In the genomic region with DNA sequence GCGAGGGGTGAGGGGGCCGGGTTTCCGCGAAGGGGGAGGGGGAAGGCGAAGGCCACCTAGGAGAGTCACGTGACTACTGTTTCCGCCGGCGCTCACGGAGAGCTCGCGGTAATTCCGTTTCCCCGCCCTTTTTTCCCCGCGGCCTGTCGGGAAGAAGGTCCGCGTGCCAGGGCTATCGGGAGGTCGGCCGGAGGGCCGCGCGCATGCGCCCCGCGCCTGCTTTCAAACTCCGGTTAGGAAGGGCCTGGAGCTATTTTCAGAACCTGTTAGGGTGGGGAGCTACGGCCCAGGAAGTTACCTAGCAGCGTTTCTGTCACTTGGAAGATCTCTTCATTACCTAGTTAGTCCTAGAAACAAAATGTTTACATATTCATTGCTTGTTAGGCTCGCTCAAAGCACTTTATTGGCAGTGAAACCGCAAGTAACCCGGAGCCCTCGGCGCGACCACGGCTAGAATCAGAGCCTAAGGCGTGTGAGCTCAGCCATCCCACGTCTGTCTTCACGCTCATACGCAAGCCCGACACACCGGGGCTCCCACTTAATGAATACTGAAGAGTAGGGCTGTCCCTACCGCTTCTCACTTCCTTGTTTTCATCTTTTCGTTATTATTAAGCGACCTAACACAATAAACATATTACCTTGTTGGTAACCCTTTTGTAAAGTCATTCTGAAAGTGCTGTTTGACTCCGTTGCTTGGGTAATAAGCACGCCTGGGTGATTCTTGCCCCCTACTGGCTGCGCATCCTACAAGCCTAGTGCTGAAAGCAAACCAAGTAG, we compare ENCODE assay signal across 8 cellular contexts. TPM values are rescaled to one million over a fixed set of nuclear protein-coding genes. Genes with fewer than 3 reads are reported as not detected.
A peak's percentile ranks its signal among the peaks of the same experiment; 100 is the strongest.
DNase-seq lines count a peak whose midpoint lies in the region; ATAC-seq and TF ChIP-seq lines count a peak whose summit lies in the region.

No MANE protein-coding gene starts in this region.

- peak overlapping the region; percentile 49 to 99 for H4K8ac ChIP-seq in IMR-90 (ENCODE audit: low read depth in 2 of 2, low read length in 2 of 2)

- H3K4me3 ChIP-seq in IMR-90 (ENCODE audit: insufficient read depth, low read depth, low read length) (peak overlapping the region; percentile 84), OCI-LY7 (ENCODE audit: low read depth, low read length, poor library complexity, severe bottlenecking) (peak overlapping the region; percentile 83), mucosa of rectum (ENCODE audit: low read length in 2 of 2) (peak overlapping the region; percentile 77 to 91)

- peaks cover 0 to 12% of the 10 kb centered on the region in 2 experiments; a peak in 2 of 4 replicates for H3K79me1 ChIP-seq in IMR-90 (ENCODE audit: low read depth in 1 of 2, low read length in 2 of 2)

- in situ Hi-C loops in IMR-90 (cut with MboI; ENCODE audit: low sequenced_read_pairs) = no loop called here

- H3K18ac ChIP-seq in IMR-90 (ENCODE audit: low read depth, low read length) = peak overlapping the region; percentile 98

- no peaks in the 10 kb centered on the region for H3K9me2 ChIP-seq in OCI-LY7 (ENCODE audit: insufficient read depth, low read length)

- dilution Hi-C loops in IMR-90 (cut with HindIII; ENCODE audit: low sequenced_read_pairs, unreplicated experiment) = no loop called here

- 1% methylated on average over 16 of the region's 50 CpGs; no CpG with 5 or more reads in 1 of the 2 experiments for WGBS in IMR-90 (ENCODE audit: extremely low coverage in 2 of 2, insufficient read length in 1 of 2), 2 experiments

- H3K27ac ChIP-seq in IMR-90 (ENCODE audit: insufficient read depth, low read length) (peak overlapping the region; percentile 100), OCI-LY7 (ENCODE audit: low read depth, low read length, poor library complexity, severe bottlenecking) (peak overlapping the region; percentile 97), mucosa of rectum (ENCODE audit: low read depth in 2 of 2, low read length in 2 of 2) (peak overlapping the region; percentile 94)

- H3K9me3 ChIP-seq in IMR-90 (ENCODE audit: control insufficient read depth, insufficient read depth, low read length) (no peaks in the 10 kb centered on the region), OCI-LY7 (ENCODE audit: low read length) (no peaks in the 10 kb centered on the region), mucosa of rectum (ENCODE audit: control insufficient read depth in 2 of 2, low read length in 2 of 2) (no peaks in the 10 kb centered on the region)

- peak overlapping the region; percentile 100 for H2BK120ac ChIP-seq in IMR-90 (ENCODE audit: low read depth, low read length)

- H3K9ac ChIP-seq in IMR-90 (ENCODE audit: low read depth, low read length) (peak overlapping the region; percentile 93), mucosa of rectum (ENCODE audit: low read depth in 1 of 2, low read length in 2 of 2) (peak overlapping the region; percentile 80 to 82)

- H3K23ac ChIP-seq in IMR-90 (ENCODE audit: low read depth, low read length) = peak overlapping the region; percentile 97

- peak; percentile 55 for TF ChIP-seq RAD21 in IMR-90 (IDR thresholded peaks at IDR 0.05; ENCODE audit: low read length)

- H4K91ac ChIP-seq in IMR-90 (ENCODE audit: insufficient read depth, low read depth, low read length) = peak overlapping the region; percentile 99

- CTCF ChIA-PET in IMR-90 (lab: Yijun Ruan, JAX) (interaction anchor here (0.6 to 1.5 kb wide), 5 partner anchors 9 to 49 kb away, joined by 3 to 5 read pairs (median 4); partner anchors contain the start of gene KMT5A), OCI-LY7 (lab: Charles Lee; ENCODE audit: unreplicated experiment) (interaction anchor here (0.5 to 1.0 kb wide), 3 partner anchors 18 to 1887 kb away, joined by 3 to 4 read pairs (median 3); partner anchors contain the start of gene KMT5A)

- H3K4me2 ChIP-seq in IMR-90 (ENCODE audit: low read depth, low read length) = peak overlapping the region; percentile 90
- peak overlapping the region; percentile 89 for H3K4me2 ChIP-seq in OCI-LY7 (ENCODE audit: low read length)

- H3K36me3 ChIP-seq in IMR-90 (ENCODE audit: control insufficient read depth, insufficient read depth, low read length) = no peaks in the 10 kb centered on the region
- H3K36me3 ChIP-seq in OCI-LY7 (ENCODE audit: insufficient read depth, low read length) = peaks cover 10% of the 10 kb centered on the region
- H3K36me3 ChIP-seq in mucosa of rectum (ENCODE audit: control insufficient read depth in 2 of 2, insufficient read depth in 2 of 2, low read length in 2 of 2) = no peaks in the 10 kb centered on the region

- peaks cover 43% of the 10 kb centered on the region for H3K79me2 ChIP-seq in OCI-LY7 (ENCODE audit: insufficient read depth, low read depth, low read length)

- peak overlapping the region; percentile 98 for H2AK9ac ChIP-seq in IMR-90 (replicated peaks; ENCODE audit: low read depth, low read length, poor library complexity)

- H2AFZ ChIP-seq in IMR-90 (replicated peaks; ENCODE audit: low read length, poor library complexity) = peak overlapping the region; percentile 98
- H2AFZ ChIP-seq in OCI-LY7 (ENCODE audit: low read length) = peak overlapping the region; percentile 97

- H4K20me1 ChIP-seq in IMR-90 (ENCODE audit: insufficient read depth, low read length) = peaks cover 29% of the 10 kb centered on the region
- peaks cover 7% of the 10 kb centered on the region; the same call in 1 of the 2 replicates for H4K20me1 ChIP-seq in OCI-LY7 (ENCODE audit: insufficient read depth, low read length)

- H3K4me1 ChIP-seq in IMR-90 (ENCODE audit: control insufficient read depth, insufficient read depth, low read length) (no peaks in the 10 kb centered on the region), OCI-LY7 (ENCODE audit: insufficient read depth, low read length, poor library complexity, severe bottlenecking) (peaks cover 20% of the 10 kb centered on the region), mucosa of rectum (ENCODE audit: control insufficient read depth in 2 of 2, insufficient read depth in 2 of 2, low read length in 2 of 2) (peaks cover 6 to 11% of the 10 kb centered on the region in 2 donors)

- H3K9me1 ChIP-seq in IMR-90 (ENCODE audit: insufficient read depth, low read length) = 0 out of 2 replicates have a peak, but pooled peaks cover 3% of the 10 kb centered on the region

- no TSS peak for BruUV-seq in IMR-90 (replicated peaks; lab: Mats Ljungman, UMichigan)
- TSS peak; percentile 97 for BruUV-seq in OCI-LY7 (replicated peaks; lab: Mats Ljungman, UMichigan)

- peak overlapping the region; percentile 54 for H2AK5ac ChIP-seq in IMR-90 (ENCODE audit: low read depth, low read length)

- peak; percentile 62 for ATAC-seq in GM21528 (IDR thresholded peaks at IDR 0.05; ENCODE audit: low FRiP score, unreplicated experiment)
- peak; percentile 79 for ATAC-seq in IMR-90 (ENCODE audit: low read depth)

- POLR2A ChIA-PET in IMR-90 (lab: Charles Lee; ENCODE audit: unreplicated experiment) (interaction anchor here (0.6 to 1.0 kb wide), 4 partner anchors 18 to 391 kb away, joined by 3 to 4 read pairs (median 4); partner anchors contain the start of genes KMT5A and MPHOSPH9), OCI-LY7 (lab: Charles Lee) (interaction anchor here (0.7 to 1.7 kb wide), 9 partner anchors 12 to 798 kb away, joined by 3 to 12 read pairs (median 5); partner anchors contain the start of genes KMT5A, MPHOSPH9 and MTRFR)

- peak overlapping the region; percentile 100 for H3K4ac ChIP-seq in IMR-90 (ENCODE audit: low read depth, low read length)

- H3K56ac ChIP-seq in IMR-90 (ENCODE audit: extremely low read depth, insufficient read depth, low read length) = peak overlapping the region; percentile 95

- peak overlapping the region; percentile 96; the same call in 1 of the 3 replicates for H2BK15ac ChIP-seq in IMR-90 (ENCODE audit: low read depth, low read length)

- peak; percentile 45 for TF ChIP-seq POLR2A in IMR-90 (IDR thresholded peaks at IDR 0.05; ENCODE audit: low read depth, low read length)
- peak; percentile 89 for TF ChIP-seq POLR2A in erythroblast (IDR thresholded peaks at IDR 0.05; ENCODE audit: low read length)

- peak overlapping the region; percentile 99 for H3K14ac ChIP-seq in IMR-90 (replicated peaks; ENCODE audit: low read depth, low read length)

- H4K5ac ChIP-seq in IMR-90 (ENCODE audit: low read depth, low read length) = peak overlapping the region; percentile 96

- H3K27me3 ChIP-seq in IMR-90 (ENCODE audit: control insufficient read depth, insufficient read depth, low read length) (no peaks in the 10 kb centered on the region), mucosa of rectum (ENCODE audit: control insufficient read depth in 2 of 2, insufficient read depth in 2 of 2, low read length in 2 of 2) (no peaks in the 10 kb centered on the region)

- intact Hi-C loops in IMR-90 (cut with micrococcal nuclease) (loop anchor here (1.0 to 2.0 kb wide), 2 partner anchors 18 to 217 kb away; no protein-coding TSS in a partner anchor), OCI-LY7 (cut with micrococcal nuclease; ENCODE audit: unreplicated experiment) (loop anchor here (1.0 to 10.0 kb wide), 6 partner anchors 18 to 841 kb away; partner anchors contain the start of genes CDK2AP1, DDX55, KNTC1 and RSRC2)

- TF ChIP-seq CTCF in IMR-90 (conservative IDR thresholded peaks at IDR 0.05; ENCODE audit: low read depth, low read length) = peak; percentile 80
- peak; percentile 96 for TF ChIP-seq CTCF in OCI-LY7 (conservative IDR thresholded peaks at IDR 0.05; ENCODE audit: low read length)

- peak; percentile 93 for DNase-seq in DMS153 treated with DMSO at 0.1 percent for 48 hours (lab: John Stamatoyannopoulos, UW; ENCODE audit: unreplicated experiment)
- DNase-seq in IMR-90 = peak; percentile 98
- peak; percentile 100 for DNase-seq in OCI-LY7 (ENCODE audit: low spot score)
- peak; percentile 97 for DNase-seq in activated T-cell treated with anti-CD3 and anti-CD28 coated beads for 48 hours (ENCODE audit: low read depth)
- peak; percentile 100 for DNase-seq in erythroblast (lab: John Stamatoyannopoulos, UW)
- peak; percentile 97 for DNase-seq in stimulated activated CD8-positive, alpha-beta memory T cell treated with anti-CD3 and anti-CD28 coated beads, Interleukin-4, amount 100 ng/mL, for 48 hours

- peak overlapping the region; percentile 99 for H2BK5ac ChIP-seq in IMR-90 (ENCODE audit: low read depth, low read length, poor library complexity, severe bottlenecking)

- peak overlapping the region; percentile 27; the same call in 1 of the 2 replicates for H2BK20ac ChIP-seq in IMR-90 (ENCODE audit: low read depth, low read length)

TF ChIP-seq in IMR-90, 13 proteins besides CTCF, POLR2A, EP300 and RAD21 (continues in another document):
- peak; percentile 56 for TF ChIP-seq SMC3 (IDR thresholded peaks at IDR 0.05; ENCODE audit: low read depth, low read length)

RNA-seq across cellular contexts. Expression of gene SBNO1, which starts 0.7 kb away (rescaled TPM):
- total RNA-seq in IMR-90 (2012; rRNA removed) = 24.9 and 43.0 TPM in 2 replicates
- polyA plus RNA-seq in IMR-90 (2012; rRNA removed) = 4.1 and 5.3 TPM in 2 replicates
- polyA plus RNA-seq in IMR-90 (2012; cell fraction: cytosol; rRNA removed) = 1.5 TPM in 2 replicates
- 2.1 and 6.2 TPM in 2 replicates for polyA plus RNA-seq in IMR-90 (2012; cell fraction: nucleus; rRNA removed; ENCODE audit: low replicate concordance)
- 23.7 and 31.2 TPM in 2 replicates for total RNA-seq in OCI-LY7 (2014; rRNA removed; shearing (Covaris generic))
- total RNA-seq in OCI-LY7 (2022) = 57.3 and 57.9 TPM in 2 replicates

RNA-seq across cellular contexts. Expression of gene KMT5A, which starts 18.6 kb away (rescaled TPM):
- total RNA-seq in IMR-90 (2012; rRNA removed) (26.0 and 32.2 TPM in 2 replicates), OCI-LY7 (2022) (149 and 153 TPM in 2 replicates)
- 28.3 and 30.3 TPM in 2 replicates for polyA plus RNA-seq in IMR-90 (2012; rRNA removed)
- polyA plus RNA-seq in IMR-90 (2012; cell fraction: cytosol; rRNA removed) = 16.3 and 17.9 TPM in 2 replicates
- polyA plus RNA-seq in IMR-90 (2012; cell fraction: nucleus; rRNA removed; ENCODE audit: low replicate concordance) = 47.8 and 61.5 TPM in 2 replicates
- total RNA-seq in OCI-LY7 (2014; rRNA removed; shearing (Covaris generic)) = 87.8 and 101 TPM in 2 replicates

Comparison
In these comparisons a context has a peak if more than half of its experiments do, and no peak if none do; other contexts are left out.
1. Peak in every context shown above with its lines: DNase-seq, ATAC-seq, H3K4me3 ChIP-seq and H3K27ac ChIP-seq.